In the genomic region with DNA sequence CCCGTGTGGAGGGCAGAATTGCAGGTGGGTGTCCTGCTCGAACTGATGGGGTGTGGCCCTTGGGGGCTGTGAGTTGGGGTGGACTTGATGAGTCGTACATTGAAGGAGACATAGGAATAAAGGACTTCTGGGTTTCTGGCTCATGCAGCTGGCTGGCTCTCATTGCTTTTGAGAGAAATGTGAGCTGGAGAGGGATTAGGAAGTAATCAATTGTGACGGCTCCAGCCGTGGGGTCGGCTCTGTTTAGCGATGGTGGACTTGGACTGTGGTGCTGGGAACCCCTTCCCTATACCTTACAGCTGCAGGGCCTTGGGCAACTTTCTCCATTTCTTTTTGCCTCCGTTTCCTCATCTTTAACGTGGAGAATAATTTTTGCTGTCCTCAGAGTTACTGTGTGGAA, we compare ENCODE assay signal across 22 cellular contexts. TPM values are rescaled to one million over a fixed set of nuclear protein-coding genes. Genes with fewer than 3 reads are reported as not detected.
DNase-seq lines count a peak whose midpoint lies in the region; ATAC-seq and TF ChIP-seq lines count a peak whose summit lies in the region.
"Had no signal": no experiment of that assay in that cellular context is flagged by ENCODE, and none has a peak within 500 bp of the region (broad histone marks: within the 10 kb centered on the region; RNA-seq: fewer than 3 reads in every experiment).

No MANE protein-coding gene starts in this region.

- H3K36me3 ChIP-seq in neural progenitor cell: no peaks in the 10 kb centered on the region
- H3K36me3 ChIP-seq in tibial nerve: no peaks in the 10 kb centered on the region

- peaks cover 93% of the 10 kb centered on the region for H4K20me1 ChIP-seq in neural progenitor cell (ENCODE audit: low read depth)

- H3K27ac ChIP-seq in neural progenitor cell (no peak overlapping the region), tibial nerve (no peak overlapping the region)
- H3K27ac ChIP-seq: 22Rv1, HL-60 had no signal

- no peak for ATAC-seq in stimulated activated memory B cell treated with anti-CD40 and anti-IgM and Interleukin-4, amounts not matched to agents 10 μg/mL and 1 μg/mL and 100 μg/mL, for 72 hours
- ATAC-seq: PC-3, right cardiac atrium had no signal

- peaks cover 2% of the 10 kb centered on the region for H3K27me3 Mint-ChIP-seq in glutamatergic neuron (ENCODE audit: unreplicated experiment)
- peaks cover 6% of the 10 kb centered on the region for H3K27me3 Mint-ChIP-seq in neural progenitor cell (ENCODE audit: insufficient read depth, low read depth)
- H3K27me3 Mint-ChIP-seq in stimulated activated memory B cell treated with anti-CD40 and anti-IgM and Interleukin-4, amounts not matched to agents 10 μg/mL and 1 μg/mL and 100 μg/mL, for 72 hours: no peaks in the 10 kb centered on the region

- no peaks in the 10 kb centered on the region for H3K9me3 ChIP-seq in neural progenitor cell (ENCODE audit: low read depth)
- no peaks in the 10 kb centered on the region for H3K9me3 ChIP-seq in tibial nerve

- 65 to 76% methylated on average over 9 of the region's 9 CpGs for WGBS in tibial nerve, 2 donors

- TF ChIP-seq CTCF in glutamatergic neuron (IDR thresholded peaks at IDR 0.05; ENCODE audit: partially characterized antibody, unreplicated experiment): no peak
- TF ChIP-seq CTCF in neural progenitor cell (IDR thresholded peaks at IDR 0.05): no peak
- TF ChIP-seq CTCF in tibial nerve (IDR thresholded peaks at IDR 0.05): no peak

- TF ChIP-seq POLR2A in tibial nerve (IDR thresholded peaks at IDR 0.05): no peak

- H3K9me3 Mint-ChIP-seq in glutamatergic neuron (ENCODE audit: unreplicated experiment): peaks cover 16% of the 10 kb centered on the region
- no peaks in the 10 kb centered on the region for H3K9me3 Mint-ChIP-seq in neural progenitor cell
- H3K9me3 Mint-ChIP-seq in stimulated activated memory B cell treated with anti-CD40 and anti-IgM and Interleukin-4, amounts not matched to agents 10 μg/mL and 1 μg/mL and 100 μg/mL, for 72 hours: no peaks in the 10 kb centered on the region
- H3K9me3 Mint-ChIP-seq: CD4-positive, CD25-positive, alpha-beta regulatory T cell; GM23338; HFFc6; stimulated activated effector memory CD8-positive, alpha-beta T cell treated with anti-CD3 and anti-CD28 coated beads, Interleukin-12 subunit alpha, Interleukin-12 subunit beta, amount 100 ng/mL, for 72 hours had no signal

- H3K36me3 Mint-ChIP-seq in glutamatergic neuron (ENCODE audit: unreplicated experiment) (no peaks in the 10 kb centered on the region), neural progenitor cell (peaks cover 6% of the 10 kb centered on the region)
- no peaks in the 10 kb centered on the region for H3K36me3 Mint-ChIP-seq in stimulated activated memory B cell treated with anti-CD40 and anti-IgM and Interleukin-4, amounts not matched to agents 10 μg/mL and 1 μg/mL and 100 μg/mL, for 72 hours
- H3K36me3 Mint-ChIP-seq: CD4-positive, CD25-positive, alpha-beta regulatory T cell; stimulated activated effector memory CD8-positive, alpha-beta T cell treated with anti-CD3 and anti-CD28 coated beads, Interleukin-12 subunit alpha, Interleukin-12 subunit beta, amount 100 ng/mL, for 72 hours had no signal

- H3K27ac Mint-ChIP-seq in glutamatergic neuron (ENCODE audit: unreplicated experiment) (peak overlapping the region; percentile 23), neural progenitor cell (no peak overlapping the region)
- peak overlapping the region; percentile 5 for H3K27ac Mint-ChIP-seq in stimulated activated memory B cell treated with anti-CD40 and anti-IgM and Interleukin-4, amounts not matched to agents 10 μg/mL and 1 μg/mL and 100 μg/mL, for 72 hours
- H3K27ac Mint-ChIP-seq: CD4-positive, CD25-positive, alpha-beta regulatory T cell; GM23338; HFFc6; stimulated activated effector memory CD8-positive, alpha-beta T cell treated with anti-CD3 and anti-CD28 coated beads, Interleukin-12 subunit alpha, Interleukin-12 subunit beta, amount 100 ng/mL, for 72 hours had no signal

- H3F3A ChIP-seq in neural progenitor cell (ENCODE audit: low read depth): peaks cover 4% of the 10 kb centered on the region

- no peak overlapping the region for H3K9ac ChIP-seq in neural progenitor cell

- H3K4me1 Mint-ChIP-seq in glutamatergic neuron (ENCODE audit: low read depth, unreplicated experiment) (peaks cover 45% of the 10 kb centered on the region), neural progenitor cell (peaks cover 60% of the 10 kb centered on the region)
- peaks cover 9% of the 10 kb centered on the region for H3K4me1 Mint-ChIP-seq in stimulated activated memory B cell treated with anti-CD40 and anti-IgM and Interleukin-4, amounts not matched to agents 10 μg/mL and 1 μg/mL and 100 μg/mL, for 72 hours

- H3K4me3 Mint-ChIP-seq in glutamatergic neuron (ENCODE audit: unreplicated experiment) (no peak overlapping the region), neural progenitor cell (peak overlapping the region; percentile 69)
- H3K4me3 Mint-ChIP-seq in stimulated activated memory B cell treated with anti-CD40 and anti-IgM and Interleukin-4, amounts not matched to agents 10 μg/mL and 1 μg/mL and 100 μg/mL, for 72 hours: no peak overlapping the region
- H3K4me3 Mint-ChIP-seq: CD4-positive, CD25-positive, alpha-beta regulatory T cell; GM23338; HFFc6; stimulated activated effector memory CD8-positive, alpha-beta T cell treated with anti-CD3 and anti-CD28 coated beads, Interleukin-12 subunit alpha, Interleukin-12 subunit beta, amount 100 ng/mL, for 72 hours had no signal

- H3K4me3 ChIP-seq in neural progenitor cell: no peak overlapping the region
- H3K4me3 ChIP-seq in tibial nerve: no peak overlapping the region
- H3K4me3 ChIP-seq: GM23338 had no signal

- no peak overlapping the region for H2AFZ ChIP-seq in neural progenitor cell (replicated peaks)
- H2AFZ ChIP-seq: GM23338 had no signal

- TF ChIP-seq EP300 in tibial nerve (IDR thresholded peaks at IDR 0.05): no peak

- peaks cover 29% of the 10 kb centered on the region for H3K4me1 ChIP-seq in neural progenitor cell
- H3K4me1 ChIP-seq in tibial nerve: peaks cover 0 to 26% (median 14%) of the 10 kb centered on the region in 4 donors

- DNase-seq in DMS53 (lab: John Stamatoyannopoulos, UW) (peak; percentile 43), DMS53 treated with DMSO at 0.1 percent for 48 hours (lab: John Stamatoyannopoulos, UW; ENCODE audit: unreplicated experiment) (no peak), glutamatergic neuron (no peak), neural progenitor cell (ENCODE audit: low spot score) (no peak), tibial nerve (ENCODE audit: low spot score in 2 of 2) (no peak), activated gamma-delta T cell treated with Interleukin-2 at 50 U/mL for 16 hours (no peak), NCI-H146 (lab: John Stamatoyannopoulos, UW) (no peak)
- DNase-seq: activated CD4-positive, alpha-beta T cell treated with anti-CD3 and anti-CD28 coated beads for 4 hours; activated CD8-positive, alpha-beta memory T cell treated with anti-CD3 and anti-CD28 coated beads for 24 hours; activated naive CD4-positive, alpha-beta T cell; CD4-positive, CD25-positive, alpha-beta regulatory T cell; EL; HFFc6; Karpas-422; right cardiac atrium; stimulated activated CD4-positive, alpha-beta T cell treated with anti-CD3 and anti-CD28 coated beads, Interleukin-4, amount 100 ng/mL, for 24 hours had no signal

- H3K4me2 ChIP-seq in neural progenitor cell: peak overlapping the region; percentile 3

- H3K79me2 ChIP-seq in neural progenitor cell (ENCODE audit: low read depth): peaks cover 79% of the 10 kb centered on the region

- H3K27me3 ChIP-seq in neural progenitor cell (no peaks in the 10 kb centered on the region), tibial nerve (no peaks in the 10 kb centered on the region)

RNA-seq across cellular contexts. Expression of gene IMPA2, which starts 9.2 kb away (rescaled TPM):
- 103 TPM for total RNA-seq in glutamatergic neuron (ENCODE audit: unreplicated experiment)
- 41.9 and 85.3 TPM in 2 replicates for total RNA-seq in neural progenitor cell (ENCODE audit: low replicate concordance)
- total RNA-seq in tibial nerve: 10 to 100 TPM; 12.7 to 62.4 (median 36.2) TPM
